In genomic region chr11:65861165-65861505, GRCh38 we compare ENCODE assay signal across 8 cellular contexts. TPM values are rescaled to one million over a fixed set of nuclear protein-coding genes. Genes with fewer than 3 reads are reported as not detected.
DNase-seq lines count a peak whose midpoint lies in the region; ATAC-seq and TF ChIP-seq lines count a peak whose summit lies in the region.

No MANE protein-coding gene starts in this region.

- intact Hi-C loops in mucosa of descending colon (cut with DNase I, micrococcal nuclease), result no loop called here

- H2AFZ ChIP-seq in Loucy (ENCODE audit: low read length), result no peak overlapping the region

- no peaks in the 10 kb centered on the region for H3K9me2 ChIP-seq in Loucy (replicated peaks; ENCODE audit: low read depth, low read length)

- CTCF ChIA-PET in AG04449 (lab: Yijun Ruan, JAX), result interaction anchor here (0.6 to 6.0 kb wide), 15 partner anchors 10 to 150 kb away, joined by 3 to 174 read pairs (median 4); partner anchors contain the start of genes CCDC85B, CTSW, EFEMP2 and FIBP

- peak overlapping the region; percentile 99 for H3K4me2 ChIP-seq in Loucy (ENCODE audit: low read depth, low read length, poor library complexity, severe bottlenecking)

- H3K4me3 ChIP-seq in AG04449 (ENCODE audit: low read depth, low read length) (peak overlapping the region; percentile 95), Loucy (ENCODE audit: low read length, poor library complexity, severe bottlenecking) (peak overlapping the region; percentile 80), mucosa of descending colon (peak overlapping the region; percentile 57)

- H3F3A ChIP-seq in Loucy (ENCODE audit: low read depth), result 0 out of 2 replicates have a peak, but pooled peaks cover 7% of the 10 kb centered on the region

- ATAC-seq in mucosa of descending colon, result no peak
- ATAC-seq in GM21526 (IDR thresholded peaks at IDR 0.05; ENCODE audit: low FRiP score, unreplicated experiment), result no peak
- no peak for ATAC-seq in GM18861 (IDR thresholded peaks at IDR 0.05; ENCODE audit: unreplicated experiment)

- H3K9ac ChIP-seq in Loucy (ENCODE audit: low read depth, low read length, poor library complexity, severe bottlenecking), result peak overlapping the region; percentile 98

- peaks cover 66% of the 10 kb centered on the region for H3K79me2 ChIP-seq in Loucy (ENCODE audit: insufficient read depth, low read length)

- H3K36me3 ChIP-seq in Loucy (ENCODE audit: insufficient read depth, low read length), result peaks cover 29% of the 10 kb centered on the region; the same call in 1 of the 2 replicates
- peaks cover 8% of the 10 kb centered on the region for H3K36me3 ChIP-seq in mucosa of descending colon (ENCODE audit: low read depth)

- peak overlapping the region; percentile 97 for H3K27ac ChIP-seq in cingulate gyrus (ENCODE audit: low read depth, low read length)

- POLR2A ChIA-PET in AG04449 (lab: Yijun Ruan, JAX), result interaction anchor here (0.6 to 5.2 kb wide), 4 partner anchors 9 to 141 kb away, joined by 3 to 103 read pairs (median 40); partner anchors contain the start of genes BANF1, CCDC85B, EFEMP2 and FIBP

- peaks cover 36% of the 10 kb centered on the region for H4K20me1 ChIP-seq in Loucy (ENCODE audit: insufficient read depth, low read length, poor library complexity, severe bottlenecking)

- TF ChIP-seq CTCF in AG04449 (IDR thresholded peaks at IDR 0.05; ENCODE audit: insufficient read depth, low read length, missing control alignments) (no peak), Loucy (conservative IDR thresholded peaks at IDR 0.05; ENCODE audit: low read length) (no peak), mucosa of descending colon (IDR thresholded peaks at IDR 0.05) (no peak)

- peaks cover 32% of the 10 kb centered on the region for H3K4me1 ChIP-seq in Loucy (ENCODE audit: insufficient read depth, low read length, poor library complexity, severe bottlenecking)
- peaks cover 20% of the 10 kb centered on the region for H3K4me1 ChIP-seq in mucosa of descending colon (ENCODE audit: low read depth)

- H3K27me3 ChIP-seq in Loucy (ENCODE audit: insufficient read depth, low read length, poor library complexity, severe bottlenecking), result peaks cover 11% of the 10 kb centered on the region

- H3K9me3 ChIP-seq in Loucy (ENCODE audit: insufficient read depth, low read depth, low read length) (no peaks in the 10 kb centered on the region), mucosa of descending colon (no peaks in the 10 kb centered on the region)

- DNase-seq in AG04449 (ENCODE audit: low read depth, low spot score) (no peak), mucosa of descending colon (peak in 2 of 3 donors; percentile 48 to 66), GM19240 (ENCODE audit: insufficient read length, low spot score) (no peak), occipital lobe (lab: John Stamatoyannopoulos, UW) (no peak)

RNA-seq across cellular contexts. Expression of gene MUS81, which starts 0.9 kb away (rescaled TPM):
- total RNA-seq in mucosa of descending colon (10 to 100 TPM; 48.0 to 81.8 (median 58.7) TPM), occipital lobe (45.9 TPM)

RNA-seq across cellular contexts. Expression of gene CFL1, which starts 3.2 kb away (rescaled TPM):
- total RNA-seq in mucosa of descending colon (1,000 to 10,000 TPM; 1,004 to 2,046 (median 1,725) TPM), occipital lobe (404 TPM)

RNA-seq across cellular contexts. Expression of gene EFEMP2, which starts 11.5 kb away (rescaled TPM):
- total RNA-seq in mucosa of descending colon, result 10 to 100 TPM; 11.7 to 67.0 (median 15.3) TPM
- 13.3 TPM for total RNA-seq in occipital lobe

RNA-seq across cellular contexts. Expression of gene CTSW, which starts 18.5 kb away (rescaled TPM):
- total RNA-seq in mucosa of descending colon, result 1 to 10 TPM; 1.2 to 3.2 (median 2.8) TPM
- not detected for total RNA-seq in occipital lobe

RNA-seq across cellular contexts. Expression of gene FIBP, which starts 27.1 kb away (rescaled TPM):
- total RNA-seq in mucosa of descending colon (10 to 100 TPM; 35.8 to 52.8 (median 47.0) TPM), occipital lobe (107 TPM)

Comparison
In these comparisons a context has a peak if more than half of its experiments do, and no peak if none do; other contexts are left out.
1. DNase-seq: peak in mucosa of descending colon (2 of 3); none in AG04449 (single experiment), GM19240 (single experiment) and occipital lobe (single experiment).
2. Peak in every context shown above with its lines, with median percentiles within 50 percentile points of each other: H3K4me3 ChIP-seq.